ENCODE assay signal across 11 cellular contexts in the genomic region with DNA sequence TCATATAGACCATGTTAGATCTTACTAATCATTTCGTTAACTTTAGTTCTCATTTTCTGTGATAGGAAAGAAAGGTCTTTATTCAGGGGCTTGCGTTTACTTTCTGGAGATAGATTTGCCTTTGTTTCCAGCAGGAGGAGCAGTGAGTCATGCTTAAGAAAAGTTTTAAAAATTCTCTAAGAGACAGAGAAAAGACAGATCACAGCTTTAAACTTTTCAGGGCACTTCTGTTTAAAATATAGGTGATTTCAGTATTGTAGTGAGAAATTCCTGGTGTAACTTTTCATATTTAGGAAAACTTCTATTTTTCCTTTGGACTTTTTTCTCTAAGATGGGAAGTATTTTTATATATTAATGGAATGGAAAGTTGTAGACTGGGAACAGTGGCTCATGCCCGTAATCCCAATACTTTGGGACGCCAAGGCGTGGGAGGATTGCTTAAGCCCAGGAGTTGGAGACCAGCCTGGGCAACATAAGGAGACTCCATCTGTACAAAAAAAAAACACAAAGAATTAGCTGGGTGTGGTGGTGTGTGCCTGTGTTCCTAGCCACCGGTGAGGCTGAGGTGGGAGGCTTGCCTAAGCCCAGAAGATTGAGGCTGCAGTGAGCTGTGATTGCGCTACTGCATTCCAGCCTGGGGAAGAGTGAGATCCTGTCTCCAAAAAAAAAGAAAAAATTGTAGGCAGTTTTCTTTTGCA.
DNase-seq lines count a peak whose midpoint lies in the region; ATAC-seq and TF ChIP-seq lines count a peak whose summit lies in the region.
"Had no signal": no experiment of that assay in that cellular context is flagged by ENCODE, and none has a peak within 500 bp of the region (broad histone marks: within the 10 kb centered on the region; RNA-seq: fewer than 3 reads in every experiment).

No MANE protein-coding gene starts in this region.

- dilution Hi-C loops in IMR-90 (cut with HindIII; ENCODE audit: low sequenced_read_pairs, unreplicated experiment) = no loop called here

- no peak overlapping the region for H2BK15ac ChIP-seq in IMR-90 (ENCODE audit: low read depth, low read length)

- peak overlapping the region; percentile 49 for H2BK5ac ChIP-seq in IMR-90 (ENCODE audit: low read depth, low read length, poor library complexity, severe bottlenecking)

- H4K8ac ChIP-seq in IMR-90 (ENCODE audit: low read depth in 2 of 2, low read length in 2 of 2) = peak overlapping the region in 1 of 2 experiments; percentile 32; a peak in 1 of 4 replicates

- H3K36me3 Mint-ChIP-seq in brain = peaks cover 66% of the 10 kb centered on the region
- H3K36me3 Mint-ChIP-seq in CD4-positive, alpha-beta memory T cell = peaks cover 19 to 42% of the 10 kb centered on the region in 2 donors

- no peak overlapping the region for H2AFZ ChIP-seq in IMR-90 (replicated peaks; ENCODE audit: low read length, poor library complexity)

- H3K4me1 ChIP-seq in IMR-90 (ENCODE audit: control insufficient read depth, insufficient read depth, low read length) = peaks cover 6% of the 10 kb centered on the region
- H3K4me1 ChIP-seq in lower lobe of right lung = no peaks in the 10 kb centered on the region
- H3K4me1 ChIP-seq in CD4-positive, alpha-beta memory T cell (ENCODE audit: insufficient read depth, low read length) = no peaks in the 10 kb centered on the region

- peaks cover 23 to 61% of the 10 kb centered on the region in 2 experiments for H3K79me1 ChIP-seq in IMR-90 (ENCODE audit: low read depth in 1 of 2, low read length in 2 of 2)

- peak overlapping the region; percentile 16; the same call in 1 of the 2 replicates for H3K4ac ChIP-seq in IMR-90 (ENCODE audit: low read depth, low read length)

- H3K36me3 ChIP-seq in IMR-90 (ENCODE audit: control insufficient read depth, insufficient read depth, low read length) (peaks cover 22% of the 10 kb centered on the region), lower lobe of right lung (peaks cover 35% of the 10 kb centered on the region)
- peaks cover 24% of the 10 kb centered on the region for H3K36me3 ChIP-seq in CD4-positive, alpha-beta memory T cell (ENCODE audit: insufficient read depth, low read length)

- H3K4me3 Mint-ChIP-seq in brain = no peak overlapping the region
- H3K4me3 Mint-ChIP-seq in CD4-positive, alpha-beta memory T cell = no peak overlapping the region

- TF ChIP-seq CTCF in AG09319 (IDR thresholded peaks at IDR 0.05; ENCODE audit: low read depth, low read length) = peak; percentile 52
- peak; percentile 53 for TF ChIP-seq CTCF in IMR-90 (conservative IDR thresholded peaks at IDR 0.05; ENCODE audit: low read depth, low read length)
- TF ChIP-seq CTCF in brain (conservative IDR thresholded peaks at IDR 0.05) = peak; percentile 52 to 67
- peak; percentile 22 for TF ChIP-seq CTCF in lower lobe of right lung (IDR thresholded peaks at IDR 0.05)

- no peaks in the 10 kb centered on the region for H3K9me3 ChIP-seq in IMR-90 (ENCODE audit: control insufficient read depth, insufficient read depth, low read length)
- no peaks in the 10 kb centered on the region for H3K9me3 ChIP-seq in lower lobe of right lung
- no peaks in the 10 kb centered on the region for H3K9me3 ChIP-seq in CD4-positive, alpha-beta memory T cell (ENCODE audit: control insufficient read depth in 1 of 2, low read length in 2 of 2)

- BruUV-seq in IMR-90 (replicated peaks; lab: Mats Ljungman, UMichigan) = no TSS peak

- CTCF ChIA-PET in IMR-90 (lab: Yijun Ruan, JAX) = interaction anchor here (0.6 to 1.4 kb wide), 7 partner anchors 13 to 184 kb away, joined by 3 to 4 read pairs (median 3); no protein-coding TSS in a partner anchor
- CTCF ChIA-PET in CD4-positive, alpha-beta memory T cell (lab: Charles Lee; ENCODE audit: partially characterized antibody) = no interaction called here

- H3K18ac ChIP-seq in IMR-90 (ENCODE audit: low read depth, low read length) = 0 out of 2 replicates have a peak overlapping the region, but pooled peaks have one; percentile 12

- TF ChIP-seq POLR2A in IMR-90 (IDR thresholded peaks at IDR 0.05; ENCODE audit: low read depth, low read length) = no peak

- DNase-seq in AG09319 (ENCODE audit: extremely low read depth, low read depth) (no peak), IMR-90 (peak; percentile 47), lower lobe of right lung (no peak), amygdala (lab: John Stamatoyannopoulos, UW) (no peak), NCI-H1694 treated with DMSO at 0.1 percent for 48 hours (lab: John Stamatoyannopoulos, UW) (no peak)
- DNase-seq in CD4-positive, alpha-beta memory T cell = no peak
- DNase-seq: activated CD8-positive, alpha-beta memory T cell treated with anti-CD3 and anti-CD28 coated beads, Interleukin-2, amount 50 U/mL, for 4 hours; GOT3 had no signal

- H3K4me1 Mint-ChIP-seq in brain = peaks cover 12% of the 10 kb centered on the region
- peaks cover 8 to 11% (median 10%) of the 10 kb centered on the region in 4 donors for H3K4me1 Mint-ChIP-seq in CD4-positive, alpha-beta memory T cell

- H3K27ac ChIP-seq in IMR-90 (ENCODE audit: insufficient read depth, low read length) (0 out of 2 replicates have a peak overlapping the region, but pooled peaks have one; percentile 9), lower lobe of right lung (no peak overlapping the region)
- no peak overlapping the region for H3K27ac ChIP-seq in CD4-positive, alpha-beta memory T cell (ENCODE audit: low read depth, low read length)
- H3K27ac ChIP-seq: SK-N-MC had no signal

- no peak overlapping the region for H3K9ac ChIP-seq in IMR-90 (ENCODE audit: low read depth, low read length)

- H2AK9ac ChIP-seq in IMR-90 (replicated peaks; ENCODE audit: low read depth, low read length, poor library complexity) = no peak overlapping the region

- POLR2A ChIA-PET in IMR-90 (lab: Charles Lee; ENCODE audit: unreplicated experiment) = no interaction called here
- POLR2A ChIA-PET in CD4-positive, alpha-beta memory T cell (lab: Charles Lee; ENCODE audit: partially characterized antibody) = no interaction called here

- H3K9me3 Mint-ChIP-seq in brain = peaks cover 0 to 3% (median 0%) of the 10 kb centered on the region in 5 experiments
- no peaks in the 10 kb centered on the region for H3K9me3 Mint-ChIP-seq in CD4-positive, alpha-beta memory T cell

- TF ChIP-seq RAD21 in IMR-90 (IDR thresholded peaks at IDR 0.05; ENCODE audit: low read length) = peak; percentile 45

- H3K23ac ChIP-seq in IMR-90 (ENCODE audit: low read depth, low read length) = no peak overlapping the region

- no peak overlapping the region for H3K56ac ChIP-seq in IMR-90 (ENCODE audit: extremely low read depth, insufficient read depth, low read length)

- H3K27me3 Mint-ChIP-seq in brain = no peaks in the 10 kb centered on the region
- H3K27me3 Mint-ChIP-seq in CD4-positive, alpha-beta memory T cell = no peaks in the 10 kb centered on the region

- ATAC-seq in IMR-90 (ENCODE audit: low read depth) (peak; percentile 79), lower lobe of right lung (peak in 1 of 2 donors; percentile 48), GM18511 (IDR thresholded peaks at IDR 0.05; ENCODE audit: unreplicated experiment) (no peak)

- H3K4me3 ChIP-seq in IMR-90 (ENCODE audit: insufficient read depth, low read depth, low read length) (no peak overlapping the region), lower lobe of right lung (no peak overlapping the region)
- no peak overlapping the region for H3K4me3 ChIP-seq in CD4-positive, alpha-beta memory T cell (ENCODE audit: low read length in 2 of 2)
- H3K4me3 ChIP-seq: SK-N-MC had no signal

- WGBS in IMR-90 (ENCODE audit: extremely low coverage in 2 of 2, insufficient read length in 1 of 2), 2 experiments = no CpG with 5 or more reads among the region's 7 CpGs

- H4K91ac ChIP-seq in IMR-90 (ENCODE audit: insufficient read depth, low read depth, low read length) = peak overlapping the region; percentile 7; the same call in 1 of the 2 replicates

- H3K27me3 ChIP-seq in IMR-90 (ENCODE audit: control insufficient read depth, insufficient read depth, low read length) = no peaks in the 10 kb centered on the region
- H3K27me3 ChIP-seq in lower lobe of right lung (ENCODE audit: low read depth) = no peaks in the 10 kb centered on the region
- no peaks in the 10 kb centered on the region for H3K27me3 ChIP-seq in CD4-positive, alpha-beta memory T cell (ENCODE audit: insufficient read depth, low read length)

- peaks cover 8% of the 10 kb centered on the region for H3K9me1 ChIP-seq in IMR-90 (ENCODE audit: insufficient read depth, low read length)

- intact Hi-C loops in IMR-90 (cut with micrococcal nuclease) (loop anchor here (5.0 kb wide), 2 partner anchors 50 to 115 kb away; no protein-coding TSS in a partner anchor), lower lobe of right lung (cut with DNase I) (no loop called here)
- intact Hi-C loops in CD4-positive, alpha-beta memory T cell (cut with micrococcal nuclease) = no loop called here

- H4K5ac ChIP-seq in IMR-90 (ENCODE audit: low read depth, low read length) = no peak overlapping the region

- peak overlapping the region; percentile 45; the same call in 1 of the 2 replicates for H2AK5ac ChIP-seq in IMR-90 (ENCODE audit: low read depth, low read length)

- in situ Hi-C loops in IMR-90 (cut with MboI; ENCODE audit: low sequenced_read_pairs) = no loop called here

- peaks cover 27% of the 10 kb centered on the region; the same call in 1 of the 2 replicates for H4K20me1 ChIP-seq in IMR-90 (ENCODE audit: insufficient read depth, low read length)

- no peak overlapping the region for H2BK120ac ChIP-seq in IMR-90 (ENCODE audit: low read depth, low read length)

- H3K14ac ChIP-seq in IMR-90 (replicated peaks; ENCODE audit: low read depth, low read length) = 0 out of 2 replicates have a peak overlapping the region, but pooled peaks have one; percentile 57

- peak overlapping the region in 3 of 5 experiments; percentile 12 to 65 (median 57) for H3K27ac Mint-ChIP-seq in brain
- H3K27ac Mint-ChIP-seq in CD4-positive, alpha-beta memory T cell = no peak overlapping the region

- peak overlapping the region; percentile 7; the same call in 1 of the 2 replicates for H2BK20ac ChIP-seq in IMR-90 (ENCODE audit: low read depth, low read length)

- peak overlapping the region; percentile 50; the same call in 1 of the 2 replicates for H3K4me2 ChIP-seq in IMR-90 (ENCODE audit: low read depth, low read length)

TF ChIP-seq in IMR-90, 13 proteins besides CTCF, POLR2A, EP300 and RAD21:
- TF ChIP-seq, protein P1, sequence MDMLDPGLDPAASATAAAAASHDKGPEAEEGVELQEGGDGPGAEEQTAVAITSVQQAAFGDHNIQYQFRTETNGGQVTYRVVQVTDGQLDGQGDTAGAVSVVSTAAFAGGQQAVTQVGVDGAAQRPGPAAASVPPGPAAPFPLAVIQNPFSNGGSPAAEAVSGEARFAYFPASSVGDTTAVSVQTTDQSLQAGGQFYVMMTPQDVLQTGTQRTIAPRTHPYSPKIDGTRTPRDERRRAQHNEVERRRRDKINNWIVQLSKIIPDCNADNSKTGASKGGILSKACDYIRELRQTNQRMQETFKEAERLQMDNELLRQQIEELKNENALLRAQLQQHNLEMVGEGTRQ (IDR thresholded peaks at IDR 0.05; ENCODE audit: low read depth, low read length) = no peak
- no peak for TF ChIP-seq MAFK (IDR thresholded peaks at IDR 0.05; ENCODE audit: low read depth, low read length)
- peak; percentile 51 for TF ChIP-seq SMC3 (IDR thresholded peaks at IDR 0.05; ENCODE audit: low read depth, low read length)
- no peak for TF ChIP-seq BHLHE40 (IDR thresholded peaks at IDR 0.05; ENCODE audit: low read depth, low read length)
TF ChIP-seq in IMR-90: peak in this region for 1.

Comparison
In these comparisons a context has a peak if more than half of its experiments do, and no peak if none do; other contexts are left out.
1. H3K27ac Mint-ChIP-seq: peak in brain (3 of 5); none in CD4-positive, alpha-beta memory T cell (0 of 7).
2. Peak in every context shown above with its lines, with median percentiles within 50 percentile points of each other: CTCF ChIP-seq.